12 cellular contexts compared by ENCODE assay signal in genomic region chr17:46842835-46843234, GRCh38. TPM values are rescaled to one million over a fixed set of nuclear protein-coding genes. Genes with fewer than 3 reads are reported as not detected.
DNase-seq lines count a peak whose midpoint lies in the region; ATAC-seq and TF ChIP-seq lines count a peak whose summit lies in the region.
"Had no signal": no experiment of that assay in that cellular context is flagged by ENCODE, and none has a peak within 500 bp of the region (broad histone marks: within the 10 kb centered on the region; RNA-seq: fewer than 3 reads in every experiment).

No MANE protein-coding gene starts in this region.

- H3K9ac ChIP-seq in colonic mucosa (ENCODE audit: low read depth in 2 of 2, low read length in 2 of 2): no peak overlapping the region

- WGBS in gastroesophageal sphincter (ENCODE audit: low coverage in 1 of 2), 2 donors: 89 to 97% methylated on average over 1 to 3 of the region's 3 CpGs

- ATAC-seq in Right ventricle myocardium superior (ENCODE audit: poor library complexity) (no peak), gastroesophageal sphincter (no peak)

- no peak for TF ChIP-seq EP300 in gastroesophageal sphincter (IDR thresholded peaks at IDR 0.05)

- DNase-seq in left ventricle myocardium inferior (no peak), Right ventricle myocardium superior (no peak), OCI-LY7 (ENCODE audit: low spot score) (no peak), fibroblast of pulmonary artery (ENCODE audit: low read depth) (no peak), NCI-H1417 treated with DMSO at 0.1 percent for 48 hours (lab: John Stamatoyannopoulos, UW) (no peak), islet precursor cell (no peak), colonic mucosa (no peak)
- DNase-seq: CD4-positive, CD25-positive, alpha-beta regulatory T cell; MV-4-11; ovary had no signal

- TF ChIP-seq CTCF in left ventricle myocardium inferior (IDR thresholded peaks at IDR 0.05; ENCODE audit: borderline replicate concordance) (peak; percentile 35), OCI-LY7 (conservative IDR thresholded peaks at IDR 0.05; ENCODE audit: low read length) (peak; percentile 86), fibroblast of pulmonary artery (IDR thresholded peaks at IDR 0.05; ENCODE audit: low read length, missing control alignments) (peak; percentile 62), gastroesophageal sphincter (IDR thresholded peaks at IDR 0.05) (no peak), colonic mucosa (IDR thresholded peaks at IDR 0.05) (no peak)

- no peak overlapping the region for H3K4me3 ChIP-seq in left ventricle myocardium inferior
- H3K4me3 ChIP-seq in OCI-LY7 (ENCODE audit: low read depth, low read length, poor library complexity, severe bottlenecking): no peak overlapping the region
- H3K4me3 ChIP-seq in fibroblast of pulmonary artery (replicated peaks; ENCODE audit: low read depth, low read length): no peak overlapping the region
- H3K4me3 ChIP-seq in gastroesophageal sphincter: no peak overlapping the region
- no peak overlapping the region for H3K4me3 ChIP-seq in colonic mucosa
- H3K4me3 ChIP-seq: ovary had no signal

- H3K27me3 ChIP-seq in left ventricle myocardium inferior (ENCODE audit: low read depth) (peaks cover 70% of the 10 kb centered on the region), gastroesophageal sphincter (peaks cover 69% of the 10 kb centered on the region), colonic mucosa (peaks cover 6% of the 10 kb centered on the region)
- H3K27me3 ChIP-seq: ovary had no signal

- H3K79me2 ChIP-seq in OCI-LY7 (ENCODE audit: insufficient read depth, low read depth, low read length): no peaks in the 10 kb centered on the region

- no peaks in the 10 kb centered on the region for H4K20me1 ChIP-seq in OCI-LY7 (ENCODE audit: insufficient read depth, low read length)

- H3K9me2 ChIP-seq in OCI-LY7 (ENCODE audit: insufficient read depth, low read length): no peaks in the 10 kb centered on the region

- no peak overlapping the region for H2AFZ ChIP-seq in OCI-LY7 (ENCODE audit: low read length)

- no peak for TF ChIP-seq POLR2A in gastroesophageal sphincter (IDR thresholded peaks at IDR 0.05)

- CTCF ChIA-PET in OCI-LY7 (lab: Charles Lee; ENCODE audit: unreplicated experiment): no interaction called here

- H3K36me3 ChIP-seq in left ventricle myocardium inferior (no peaks in the 10 kb centered on the region), OCI-LY7 (ENCODE audit: insufficient read depth, low read length) (no peaks in the 10 kb centered on the region), gastroesophageal sphincter (no peaks in the 10 kb centered on the region), colonic mucosa (no peaks in the 10 kb centered on the region)
- H3K36me3 ChIP-seq: ovary had no signal

- H3K9me3 ChIP-seq in left ventricle myocardium inferior (replicated peaks) (peaks cover 10% of the 10 kb centered on the region), OCI-LY7 (ENCODE audit: low read length) (peaks cover 10% of the 10 kb centered on the region), gastroesophageal sphincter (peaks cover 0 to 12% (median 0%) of the 10 kb centered on the region in 3 donors), colonic mucosa (no peaks in the 10 kb centered on the region)

- H3K4me2 ChIP-seq in OCI-LY7 (ENCODE audit: low read length): no peak overlapping the region

- intact Hi-C loops in left ventricle myocardium inferior (cut with micrococcal nuclease): no loop called here
- intact Hi-C loops in Right ventricle myocardium superior (cut with DNase I): loop anchor here (5.0 to 10.0 kb wide), 2 partner anchors 99 to 152 kb away; no protein-coding TSS in a partner anchor
- intact Hi-C loops in OCI-LY7 (cut with micrococcal nuclease; ENCODE audit: unreplicated experiment): no loop called here
- intact Hi-C loops in colonic mucosa (cut with DNase I): loop anchor here (5.0 kb wide), 3 partner anchors 34 to 154 kb away; no protein-coding TSS in a partner anchor

- POLR2A ChIA-PET in OCI-LY7 (lab: Charles Lee): no interaction called here

- H3K27ac ChIP-seq in left ventricle myocardium inferior (replicated peaks) (no peak overlapping the region), OCI-LY7 (ENCODE audit: low read depth, low read length, poor library complexity, severe bottlenecking) (no peak overlapping the region), gastroesophageal sphincter (no peak overlapping the region), colonic mucosa (no peak overlapping the region)
- H3K27ac ChIP-seq: ovary had no signal

- no TSS peak for BruUV-seq in OCI-LY7 (replicated peaks; lab: Mats Ljungman, UMichigan)

- H3K4me1 ChIP-seq in left ventricle myocardium inferior: peaks cover 7% of the 10 kb centered on the region
- H3K4me1 ChIP-seq in OCI-LY7 (ENCODE audit: insufficient read depth, low read length, poor library complexity, severe bottlenecking): peaks cover 6% of the 10 kb centered on the region
- H3K4me1 ChIP-seq in gastroesophageal sphincter: peaks cover 0 to 7% (median 0%) of the 10 kb centered on the region in 3 donors
- no peaks in the 10 kb centered on the region for H3K4me1 ChIP-seq in colonic mucosa

RNA-seq across cellular contexts. Expression of gene WNT9B, which starts 8.5 kb away (rescaled TPM):
- total RNA-seq in left ventricle myocardium inferior (0.85 TPM), Right ventricle myocardium superior (0.13 TPM), OCI-LY7 (2022) (not detected in 2 replicates), gastroesophageal sphincter (under 1 TPM in 3 of 4 donors, not detected in 1; 0.31 to 0.81 (median 0.45) TPM), colonic mucosa (not detected)
- not detected in 2 replicates for total RNA-seq in OCI-LY7 (2014; rRNA removed; shearing (Covaris generic))
- total RNA-seq: CD4-positive, CD25-positive, alpha-beta regulatory T cell; urinary bladder had no signal

RNA-seq across cellular contexts. Expression of gene WNT3, which starts 24.3 kb away (rescaled TPM):
- 0.96 TPM for total RNA-seq in left ventricle myocardium inferior
- 0.91 TPM for total RNA-seq in Right ventricle myocardium superior
- total RNA-seq in OCI-LY7 (2014; rRNA removed; shearing (Covaris generic)): 4.9 and 5.6 TPM in 2 replicates
- total RNA-seq in OCI-LY7 (2022): 5.1 and 5.5 TPM in 2 replicates
- 1 to 10 TPM in 2 of 4 donors, under 1 TPM in 2; 0.62 to 1.4 (median 0.99) TPM for total RNA-seq in gastroesophageal sphincter
- 1 to 10 TPM in 1 of 2 donors, under 1 TPM in 1; 0.64 to 1.0 TPM for total RNA-seq in colonic mucosa
- total RNA-seq: CD4-positive, CD25-positive, alpha-beta regulatory T cell had no signal

Comparison
In these comparisons a context has a peak if more than half of its experiments do, and no peak if none do; other contexts are left out.
1. intact Hi-C loops: an anchor here in Right ventricle myocardium superior (5.0 to 10.0 kb wide) and colonic mucosa (5.0 kb wide); none called in left ventricle myocardium inferior and OCI-LY7.
2. CTCF ChIP-seq: peak in left ventricle myocardium inferior (single experiment), OCI-LY7 (single experiment) and fibroblast of pulmonary artery (single experiment); none in gastroesophageal sphincter (0 of 4) and colonic mucosa (single experiment).